30 cellular contexts compared by ENCODE assay signal in genomic region chr2:224573724-224574123, GRCh38. TPM values are rescaled to one million over a fixed set of nuclear protein-coding genes. Genes with fewer than 3 reads are reported as not detected.
DNase-seq lines count a peak whose midpoint lies in the region; ATAC-seq and FAIRE-seq lines count a peak whose summit lies in the region.
"Had no signal": no experiment of that assay in that cellular context is flagged by ENCODE, and none has a peak within 500 bp of the region (broad histone marks: within the 10 kb centered on the region; RNA-seq: fewer than 3 reads in every experiment).

No MANE protein-coding gene starts in this region.

- ATAC-seq in activated naive CD8-positive, alpha-beta T cell treated with anti-CD3 and anti-CD28 coated beads, Interleukin-2, amount 50 U/mL, for 24 hours, result no peak
- no peak for ATAC-seq in stimulated activated effector memory CD8-positive, alpha-beta T cell treated with anti-CD3 and anti-CD28 coated beads, Interleukin-12 subunit alpha, Interleukin-12 subunit beta, amount 100 ng/mL, for 72 hours
- ATAC-seq in HG02763 (IDR thresholded peaks at IDR 0.05; ENCODE audit: unreplicated experiment), result no peak
- ATAC-seq: right lobe of liver had no signal

- peaks cover 97% of the 10 kb centered on the region for H3K4me1 Mint-ChIP-seq in activated naive CD8-positive, alpha-beta T cell (ENCODE audit: low read depth)
- H3K4me1 Mint-ChIP-seq in activated naive CD8-positive, alpha-beta T cell treated with anti-CD3 and anti-CD28 coated beads for 36 hours, result peaks cover 77% of the 10 kb centered on the region
- H3K4me1 Mint-ChIP-seq in activated naive CD8-positive, alpha-beta T cell treated with anti-CD3 and anti-CD28 coated beads, Interleukin-2, amount 50 U/mL, for 24 hours, result peaks cover 82% of the 10 kb centered on the region
- H3K4me1 Mint-ChIP-seq in stimulated activated effector memory CD8-positive, alpha-beta T cell treated with anti-CD3 and anti-CD28 coated beads, Interleukin-12 subunit alpha, Interleukin-12 subunit beta, amount 100 ng/mL, for 72 hours, result peaks cover 61% of the 10 kb centered on the region

- no peak for DNase-seq in activated naive CD8-positive, alpha-beta T cell treated with anti-CD3 and anti-CD28 coated beads for 36 hours
- DNase-seq in activated naive CD8-positive, alpha-beta T cell treated with anti-CD3 and anti-CD28 coated beads, Interleukin-2, amount 50 U/mL, for 24 hours, result no peak
- no peak for DNase-seq in stimulated activated effector memory CD8-positive, alpha-beta T cell treated with anti-CD3 and anti-CD28 coated beads, Interleukin-12 subunit alpha, Interleukin-12 subunit beta, amount 100 ng/mL, for 72 hours (ENCODE audit: low spot score in 2 of 2)
- DNase-seq in T-helper 9 cell (no peak), medulla oblongata (ENCODE audit: extremely low spot score) (no peak)
- DNase-seq: activated CD4-positive, CD25-positive, alpha-beta regulatory T cell treated with anti-CD3 and anti-CD28 coated beads, Interleukin-2, amount 50 U/mL, for 72 hours; activated CD8-positive, alpha-beta memory T cell treated with anti-CD3 and anti-CD28 coated beads for 24 hours; activated gamma-delta T cell treated with Interleukin-2 at 50 U/mL for 16 hours; activated T-cell treated with anti-CD3 and anti-CD28 coated beads, Interleukin-2, amount 50 U/mL, for 1 hour; amniotic stem cell; Calu3; DND-41; left colon; NCI-H1417 treated with DMSO at 0.1 percent for 48 hours; NCI-H446 treated with DMSO at 0.1 percent for 48 hours; posterior cingulate gyrus; right lobe of liver; Right ventricle myocardium superior; stimulated activated CD4-positive, alpha-beta T cell treated with anti-CD3 and anti-CD28 coated beads, Interleukin-4, amount 100 ng/mL, for 4 hours; stimulated activated naive CD4-positive, alpha-beta T cell treated with Interleukin-2 at 50 U/mL for 16 hours; testis; uterus had no signal

- H3K27ac Mint-ChIP-seq in activated naive CD8-positive, alpha-beta T cell, result no peak overlapping the region
- no peak overlapping the region for H3K27ac Mint-ChIP-seq in activated naive CD8-positive, alpha-beta T cell treated with anti-CD3 and anti-CD28 coated beads for 36 hours
- H3K27ac Mint-ChIP-seq in activated naive CD8-positive, alpha-beta T cell treated with anti-CD3 and anti-CD28 coated beads, Interleukin-2, amount 50 U/mL, for 24 hours, result peak overlapping the region; percentile 16
- H3K27ac Mint-ChIP-seq in stimulated activated effector memory CD8-positive, alpha-beta T cell treated with anti-CD3 and anti-CD28 coated beads, Interleukin-12 subunit alpha, Interleukin-12 subunit beta, amount 100 ng/mL, for 72 hours, result no peak overlapping the region
- H3K27ac Mint-ChIP-seq: dendritic cell treated with granulocyte-macrophage colony-stimulating factor and Interleukin-4, amounts not matched to agents 40 ng/mL and 50 ng/mL, for 4 days had no signal

- peaks cover 2% of the 10 kb centered on the region for H3K36me3 Mint-ChIP-seq in activated naive CD8-positive, alpha-beta T cell
- peaks cover 19% of the 10 kb centered on the region for H3K36me3 Mint-ChIP-seq in activated naive CD8-positive, alpha-beta T cell treated with anti-CD3 and anti-CD28 coated beads for 36 hours
- H3K36me3 Mint-ChIP-seq in activated naive CD8-positive, alpha-beta T cell treated with anti-CD3 and anti-CD28 coated beads, Interleukin-2, amount 50 U/mL, for 24 hours (ENCODE audit: low read depth), result peaks cover 4% of the 10 kb centered on the region
- H3K36me3 Mint-ChIP-seq in stimulated activated effector memory CD8-positive, alpha-beta T cell treated with anti-CD3 and anti-CD28 coated beads, Interleukin-12 subunit alpha, Interleukin-12 subunit beta, amount 100 ng/mL, for 72 hours, result peaks cover 15% of the 10 kb centered on the region
- H3K36me3 Mint-ChIP-seq: IgD-negative memory B cell had no signal

- H3K9me3 Mint-ChIP-seq in activated naive CD8-positive, alpha-beta T cell (ENCODE audit: low read depth), result no peaks in the 10 kb centered on the region
- H3K9me3 Mint-ChIP-seq in activated naive CD8-positive, alpha-beta T cell treated with anti-CD3 and anti-CD28 coated beads for 36 hours, result no peaks in the 10 kb centered on the region
- no peaks in the 10 kb centered on the region for H3K9me3 Mint-ChIP-seq in activated naive CD8-positive, alpha-beta T cell treated with anti-CD3 and anti-CD28 coated beads, Interleukin-2, amount 50 U/mL, for 24 hours
- no peaks in the 10 kb centered on the region for H3K9me3 Mint-ChIP-seq in stimulated activated effector memory CD8-positive, alpha-beta T cell treated with anti-CD3 and anti-CD28 coated beads, Interleukin-12 subunit alpha, Interleukin-12 subunit beta, amount 100 ng/mL, for 72 hours
- H3K9me3 Mint-ChIP-seq: dendritic cell treated with granulocyte-macrophage colony-stimulating factor and Interleukin-4, amounts not matched to agents 40 ng/mL and 50 ng/mL, for 4 days; IgD-negative memory B cell; neural crest cell had no signal

- H3K27me3 Mint-ChIP-seq in activated naive CD8-positive, alpha-beta T cell, result no peaks in the 10 kb centered on the region
- no peaks in the 10 kb centered on the region for H3K27me3 Mint-ChIP-seq in activated naive CD8-positive, alpha-beta T cell treated with anti-CD3 and anti-CD28 coated beads for 36 hours
- H3K27me3 Mint-ChIP-seq in activated naive CD8-positive, alpha-beta T cell treated with anti-CD3 and anti-CD28 coated beads, Interleukin-2, amount 50 U/mL, for 24 hours, result no peaks in the 10 kb centered on the region
- H3K27me3 Mint-ChIP-seq: dendritic cell treated with granulocyte-macrophage colony-stimulating factor and Interleukin-4, amounts not matched to agents 40 ng/mL and 50 ng/mL, for 4 days; IgD-negative memory B cell had no signal

- H3K4me3 Mint-ChIP-seq in activated naive CD8-positive, alpha-beta T cell, result peak overlapping the region; percentile 63
- H3K4me3 Mint-ChIP-seq in activated naive CD8-positive, alpha-beta T cell treated with anti-CD3 and anti-CD28 coated beads for 36 hours, result no peak overlapping the region
- H3K4me3 Mint-ChIP-seq in activated naive CD8-positive, alpha-beta T cell treated with anti-CD3 and anti-CD28 coated beads, Interleukin-2, amount 50 U/mL, for 24 hours, result no peak overlapping the region
- peak overlapping the region; percentile 3 for H3K4me3 Mint-ChIP-seq in stimulated activated effector memory CD8-positive, alpha-beta T cell treated with anti-CD3 and anti-CD28 coated beads, Interleukin-12 subunit alpha, Interleukin-12 subunit beta, amount 100 ng/mL, for 72 hours
- H3K4me3 Mint-ChIP-seq: dendritic cell treated with granulocyte-macrophage colony-stimulating factor and Interleukin-4, amounts not matched to agents 40 ng/mL and 50 ng/mL, for 4 days; neural crest cell had no signal

- peak; percentile 21 for FAIRE-seq in islet of Langerhans (lab: Jason Lieb, UNC)
- FAIRE-seq: A549, TTC549 had no signal

RNA-seq across cellular contexts. Expression of gene CUL3, which starts 11.4 kb away (rescaled TPM):
- total RNA-seq in activated naive CD8-positive, alpha-beta T cell treated with anti-CD3 and anti-CD28 coated beads for 36 hours, result 10 to 100 TPM; 83.5 to 87.0 TPM

Comparison
In these comparisons a context has a peak if more than half of its experiments do, and no peak if none do; other contexts are left out.
1. H3K4me3 Mint-ChIP-seq: peak in activated naive CD8-positive, alpha-beta T cell (single experiment) and stimulated activated effector memory CD8-positive, alpha-beta T cell treated with anti-CD3 and anti-CD28 coated beads, Interleukin-12 subunit alpha, Interleukin-12 subunit beta, amount 100 ng/mL, for 72 hours (single experiment); none in activated naive CD8-positive, alpha-beta T cell treated with anti-CD3 and anti-CD28 coated beads for 36 hours (single experiment) and activated naive CD8-positive, alpha-beta T cell treated with anti-CD3 and anti-CD28 coated beads, Interleukin-2, amount 50 U/mL, for 24 hours (single experiment).